In genomic region chr2:86562891-86563649, GRCh38 we compare ENCODE assay signal across 8 cellular contexts. TPM values are rescaled to one million over a fixed set of nuclear protein-coding genes. Genes with fewer than 3 reads are reported as not detected.
A peak's percentile ranks its signal among the peaks of the same experiment; 100 is the strongest.
DNase-seq lines count a peak whose midpoint lies in the region; ATAC-seq, FAIRE-seq and TF ChIP-seq lines count a peak whose summit lies in the region.

CHMP3 (minus strand) TSS chr2:86563443; CDS start chr2:86563348, 95 bp downstream.

- peak within 1 kb of the TSS; percentile 95 for H3K4me2 ChIP-seq in smooth muscle cell

- H3K27me3 ChIP-seq in bronchial epithelial cell (ENCODE audit: control insufficient read depth, insufficient read depth, low read length): no peaks in the 10 kb centered on the region
- H3K27me3 ChIP-seq in smooth muscle cell (ENCODE audit: low read depth): no peaks in the 10 kb centered on the region

- H3K4me1 ChIP-seq in smooth muscle cell (ENCODE audit: low read depth): peaks cover 10% of the 10 kb centered on the region

- CTCF ChIA-PET in AG04449 (lab: Yijun Ruan, JAX): interaction anchor here (1.1 kb wide), 1 partner anchor 59 kb away, joined by 3 read pairs; no protein-coding TSS in a partner anchor

- ATAC-seq in GM18907 (IDR thresholded peaks at IDR 0.05; ENCODE audit: unreplicated experiment) (peak; percentile 93), HG03159 (IDR thresholded peaks at IDR 0.05; ENCODE audit: unreplicated experiment) (peak; percentile 89)

- DNase-seq in AG04449 (ENCODE audit: low read depth, low spot score) (peak; percentile 71), NCI-H2227 treated with DMSO at 0.1 percent for 48 hours (lab: John Stamatoyannopoulos, UW) (peak; percentile 98), bronchial epithelial cell (ENCODE audit: low read depth) (peak; percentile 92), iPS-NIHi11 (ENCODE audit: low spot score) (peak; percentile 97), smooth muscle cell (lab: John Stamatoyannopoulos, UW; ENCODE audit: unreplicated experiment) (peak; percentile 87)

- H3K9me3 ChIP-seq in smooth muscle cell (replicated peaks; ENCODE audit: low read depth): no peaks in the 10 kb centered on the region

- H2AFZ ChIP-seq in smooth muscle cell (ENCODE audit: low read depth): peak within 1 kb of the TSS; percentile 79

- peaks cover 10% of the 10 kb centered on the region for H4K20me1 ChIP-seq in smooth muscle cell (ENCODE audit: low read depth)

- peaks cover 42% of the 10 kb centered on the region for H3K79me2 ChIP-seq in smooth muscle cell (ENCODE audit: low read depth)

- TF ChIP-seq CTCF in AG04449 (IDR thresholded peaks at IDR 0.05; ENCODE audit: insufficient read depth, low read length, missing control alignments) (no peak), WI38 (IDR thresholded peaks at IDR 0.05; ENCODE audit: low read depth, low read length) (no peak), bronchial epithelial cell (IDR thresholded peaks at IDR 0.05; ENCODE audit: insufficient read depth, low read length, severe bottlenecking) (no peak), smooth muscle cell (IDR thresholded peaks at IDR 0.05; ENCODE audit: borderline replicate concordance, insufficient read depth, poor library complexity, severe bottlenecking) (no peak)

- H3K27ac ChIP-seq in smooth muscle cell (ENCODE audit: low read depth): peak within 1 kb of the TSS; percentile 98

- no peaks in the 10 kb centered on the region for H3K36me3 ChIP-seq in bronchial epithelial cell (ENCODE audit: control insufficient read depth, insufficient read depth, low read length)
- H3K36me3 ChIP-seq in smooth muscle cell (ENCODE audit: low read depth): no peaks in the 10 kb centered on the region

- H3F3A ChIP-seq in smooth muscle cell (ENCODE audit: low read depth): no peaks in the 10 kb centered on the region

- WGBS in smooth muscle cell (ENCODE audit: low lambda C conversion rate): under 1% methylated on average over 60 of the region's 60 CpGs

- no peak for FAIRE-seq in bronchial epithelial cell (lab: Jason Lieb, UNC)

- H3K9ac ChIP-seq in smooth muscle cell (ENCODE audit: low read depth): peak within 1 kb of the TSS; percentile 99

- POLR2A ChIA-PET in AG04449 (lab: Yijun Ruan, JAX): interaction anchor here (0.6 to 0.7 kb wide), 2 partner anchors 20 to 59 kb away, joined by 3 to 5 read pairs; no protein-coding TSS in a partner anchor

- H3K4me3 ChIP-seq in AG04449 (ENCODE audit: low read depth, low read length) (peak within 1 kb of the TSS; percentile 68), WI38 (ENCODE audit: low read depth, low read length) (peak within 1 kb of the TSS; percentile 88), bronchial epithelial cell (ENCODE audit: low read depth, low read length) (peak within 1 kb of the TSS; percentile 91), smooth muscle cell (peak within 1 kb of the TSS; percentile 82)

RNA-seq across cellular contexts. Expression of gene CHMP3, which starts in this region (rescaled TPM):
- total RNA-seq in bronchial epithelial cell: 60.6 and 87.6 TPM in 2 replicates
- total RNA-seq in smooth muscle cell: 41.5 and 57.7 TPM in 2 replicates
- polyA plus RNA-seq in smooth muscle cell: 42.9 and 48.9 TPM in 2 replicates

Comparison
In these comparisons a context has a peak if more than half of its experiments do, and no peak if none do; other contexts are left out.
1. Peak in every context shown above with its lines: DNase-seq, ATAC-seq, H3K4me3 ChIP-seq and H3K27ac ChIP-seq.